ENCODE assay signal across 24 cellular contexts in the genomic region with DNA sequence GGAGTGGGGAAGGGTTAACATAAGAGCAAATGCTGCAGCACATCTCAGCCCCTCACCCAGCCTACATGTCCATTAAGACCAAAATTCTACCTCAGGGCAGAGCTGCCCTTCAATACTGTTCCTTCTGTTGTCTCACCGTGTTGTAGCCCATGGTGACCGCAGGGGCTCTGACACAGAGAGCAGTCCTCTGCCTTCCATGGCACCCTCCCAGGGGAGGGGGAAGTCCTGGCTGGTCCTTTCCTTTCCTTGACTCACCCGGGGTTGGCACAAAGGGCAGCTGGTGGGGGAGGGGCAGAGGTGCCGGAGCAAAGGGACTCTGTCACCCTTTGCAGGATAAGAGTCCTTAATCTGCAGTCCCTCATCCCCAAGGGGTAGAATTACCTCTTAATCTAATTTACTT. TPM values are rescaled to one million over a fixed set of nuclear protein-coding genes. Genes with fewer than 3 reads are reported as not detected.
"Had no signal": no experiment of that assay in that cellular context is flagged by ENCODE, and none has a peak within 500 bp of the region (broad histone marks: within the 10 kb centered on the region; RNA-seq: fewer than 3 reads in every experiment).

No MANE protein-coding gene starts in this region.

- H3K9me3 ChIP-seq: thyroid gland had no signal

- H3K36me3 ChIP-seq: thyroid gland had no signal

- ATAC-seq: left ventricle myocardium superior; naive thymus-derived CD8-positive, alpha-beta T cell had no signal

- H3K4me1 ChIP-seq: thyroid gland had no signal

- DNase-seq: activated B cell treated with CpG ODN at 0.5 μM for 24 hours; activated CD4-positive, alpha-beta memory T cell treated with anti-CD3 and anti-CD28 coated beads for 36 hours; activated CD4-positive, alpha-beta T cell treated with anti-CD3 and anti-CD28 coated beads for 48 hours; activated naive CD4-positive, alpha-beta T cell treated with Interleukin-2 at 50 U/mL for 16 hours; activated naive CD8-positive, alpha-beta T cell treated with anti-CD3 and anti-CD28 coated beads for 36 hours; activated T-cell treated with anti-CD3 and anti-CD28 coated beads, Interleukin-2, amount 50 U/mL, for 48 hours; central memory CD4-positive, alpha-beta T cell; effector memory CD4-positive, alpha-beta T cell; foreskin melanocyte; kidney glomerular epithelial cell; left ventricle myocardium superior; mammary epithelial cell; naive thymus-derived CD8-positive, alpha-beta T cell; stimulated activated CD4-positive, alpha-beta T cell treated with anti-CD3 and anti-CD28 coated beads, Interleukin-12 subunit alpha, Interleukin-12 subunit beta, amount 100 ng/mL, for 4 hours; stimulated activated CD4-positive, alpha-beta T cell treated with anti-CD3 and anti-CD28 coated beads, Interleukin-4, amount 100 ng/mL, for 4 hours; T1000; thyroid gland had no signal

- H3K27me3 ChIP-seq: thyroid gland had no signal

- H3K4me3 ChIP-seq: thyroid gland had no signal

- H3K27ac ChIP-seq: thyroid gland had no signal

RNA-seq across cellular contexts. Expression of a gene that starts 15.2 kb away (rescaled TPM):
- total RNA-seq: activated B cell treated with CpG ODN at 0.5 μM for 24 hours; activated CD4-positive, alpha-beta memory T cell treated with anti-CD3 and anti-CD28 coated beads for 36 hours; activated naive CD8-positive, alpha-beta T cell treated with anti-CD3 and anti-CD28 coated beads for 36 hours; astrocyte; dermis microvascular lymphatic vessel endothelial cell; left ventricle myocardium superior; mammary epithelial cell; mesothelial cell of epicardium; naive thymus-derived CD8-positive, alpha-beta T cell; osteocyte; skeletal muscle tissue; urinary bladder had no signal
- polyA plus RNA-seq: esophagus; mammary epithelial cell; naive thymus-derived CD8-positive, alpha-beta T cell; urinary bladder had no signal
